In genomic region chr10:32121648-32122047, GRCh38 we compare ENCODE assay signal across 22 cellular contexts.
DNase-seq lines count a peak whose midpoint lies in the region; ATAC-seq, FAIRE-seq and TF ChIP-seq lines count a peak whose summit lies in the region.
"Had no signal": no experiment of that assay in that cellular context is flagged by ENCODE, and none has a peak within 500 bp of the region (broad histone marks: within the 10 kb centered on the region; RNA-seq: fewer than 3 reads in every experiment).

No MANE protein-coding gene starts in this region.

- H3K4ac ChIP-seq in H1 (replicated peaks; ENCODE audit: insufficient read length, low read depth, low read length) (no peak overlapping the region), neuronal stem cell (ENCODE audit: low read length) (no peak overlapping the region)

- H3K4me3 ChIP-seq in HepG2 (replicated peaks in 1 of 3; ENCODE audit: insufficient read depth in 1 of 3, low read depth in 2 of 3, low read length in 3 of 3) (no peak overlapping the region), right lobe of liver (no peak overlapping the region), H1 (ENCODE audit: extremely low read depth in 1 of 4, insufficient read depth in 2 of 4, low read depth in 3 of 4, low read length in 4 of 4) (no peak overlapping the region), neuronal stem cell (ENCODE audit: low read length in 2 of 2) (no peak overlapping the region), testis (no peak overlapping the region), thyroid gland (replicated peaks in 1 of 3) (no peak overlapping the region)
- H3K4me3 ChIP-seq: A549; BLaER1 treated with 17β-estradiol and CSF1 and Interleukin-3, amounts not matched to agents 10 nM and 100 nM; GM23248 had no signal

- BruUV-seq in HepG2 (replicated peaks; lab: Mats Ljungman, UMichigan) = no TSS peak

- H3K14ac ChIP-seq in H1 (ENCODE audit: insufficient read length) = no peak overlapping the region
- no peak overlapping the region for H3K14ac ChIP-seq in neuronal stem cell (ENCODE audit: low read length)

- no peak overlapping the region; the same call in 1 of the 2 replicates for H3K9ac ChIP-seq in HepG2 (ENCODE audit: insufficient read depth, low read depth, low read length)
- no peak overlapping the region for H3K9ac ChIP-seq in H1 (replicated peaks in 1 of 4; ENCODE audit: extremely low read depth in 1 of 4, low read depth in 3 of 4, low read length in 3 of 4)
- H3K9ac ChIP-seq in neuronal stem cell (ENCODE audit: low read depth, low read length, poor library complexity) = no peak overlapping the region
- H3K9ac ChIP-seq: BLaER1 treated with 17β-estradiol and CSF1 and Interleukin-3, amounts not matched to agents 10 nM and 100 nM; GM23248 had no signal

- H3K27ac ChIP-seq in HepG2 (ENCODE audit: extremely low read length, insufficient read depth, low read length) (no peak overlapping the region), right lobe of liver (no peak overlapping the region), H1 (ENCODE audit: low read depth, low read length) (no peak overlapping the region), neuronal stem cell (replicated peaks; ENCODE audit: low read length) (no peak overlapping the region), testis (no peak overlapping the region), thyroid gland (no peak overlapping the region)
- H3K27ac ChIP-seq: A549; BLaER1 treated with 17β-estradiol and CSF1 and Interleukin-3, amounts not matched to agents 10 nM and 100 nM; GM23248 had no signal

- H2BK12ac ChIP-seq in H1 (ENCODE audit: low read depth, low read length) (no peak overlapping the region), neuronal stem cell (ENCODE audit: low read length) (no peak overlapping the region)

- TF ChIP-seq EP300 in HepG2 (IDR thresholded peaks at IDR 0.05; ENCODE audit: low read depth in 2 of 2, low read length in 2 of 2) (no peak), HepG2 (CRISPR knock-in tag; IDR thresholded peaks at IDR 0.05; ENCODE audit: borderline replicate concordance) (no peak), H1 (IDR thresholded peaks at IDR 0.05; ENCODE audit: borderline replicate concordance in 1 of 2, low read depth in 2 of 2, low read length in 2 of 2) (no peak)

- H3K18ac ChIP-seq in H1 (ENCODE audit: extremely low read depth, low read length) (no peak overlapping the region), neuronal stem cell (ENCODE audit: low read length) (peak overlapping the region; percentile 61)

- no peaks in the 10 kb centered on the region for H3K23me2 ChIP-seq in H1 (ENCODE audit: low read depth, low read length)

- no peak overlapping the region for H4K5ac ChIP-seq in H1 (ENCODE audit: insufficient read length, low read depth, low read length)

- no peaks in the 10 kb centered on the region for H3K79me2 ChIP-seq in HepG2 (ENCODE audit: insufficient read depth, low read length)
- no peaks in the 10 kb centered on the region for H3K79me2 ChIP-seq in H1 (ENCODE audit: control insufficient read depth in 1 of 2, insufficient read depth in 2 of 2, low read length in 2 of 2)

- H2BK15ac ChIP-seq in H1 (ENCODE audit: low read length) (no peak overlapping the region), neuronal stem cell (ENCODE audit: low read length) (no peak overlapping the region)

- FAIRE-seq in HepG2 (lab: Jason Lieb, UNC) (no peak), H1 (lab: Jason Lieb, UNC) (no peak)
- FAIRE-seq: A549, GM12891 had no signal

- CTCF ChIA-PET in HepG2 (lab: Yijun Ruan, JAX; ENCODE audit: low intra/inter-chr PET ratio, low total read pairs) (no interaction called here), H1 (lab: Charles Lee; ENCODE audit: partially characterized antibody) (interaction anchor here (0.9 to 1.3 kb wide), 4 partner anchors 34 to 89 kb away, joined by 3 read pairs; no protein-coding TSS in a partner anchor)

- H2BK5ac ChIP-seq in H1 (ENCODE audit: low read depth, low read length) (no peak overlapping the region), neuronal stem cell (ENCODE audit: low read length) (no peak overlapping the region)

- no peak overlapping the region for H3K56ac ChIP-seq in H1 (replicated peaks; ENCODE audit: insufficient read length, low read depth, low read length)

- TF ChIP-seq RAD21 in HepG2 (CRISPR knock-in tag; IDR thresholded peaks at IDR 0.05) = no peak
- TF ChIP-seq RAD21 in H1 (IDR thresholded peaks at IDR 0.05 in 1 of 2, conservative IDR thresholded peaks at IDR 0.05 in 1 of 2; ENCODE audit: low read depth in 2 of 2, low read length in 2 of 2) = no peak

- H2BK120ac ChIP-seq in H1 (replicated peaks; ENCODE audit: low read depth, low read length) (no peak overlapping the region), neuronal stem cell (ENCODE audit: low read depth, low read length) (no peak overlapping the region)

- H3K23ac ChIP-seq in H1 (ENCODE audit: insufficient read length) = no peak overlapping the region
- H3K23ac ChIP-seq in neuronal stem cell (ENCODE audit: low read depth, low read length, poor library complexity) = no peak overlapping the region

- H3K9me3 ChIP-seq in HepG2 (ENCODE audit: low read length) (no peaks in the 10 kb centered on the region), right lobe of liver (no peaks in the 10 kb centered on the region), H1 (ENCODE audit: insufficient read depth in 2 of 2, low read depth in 1 of 2, low read length in 1 of 2) (peaks cover 0 to 4% of the 10 kb centered on the region in 2 experiments; a peak in 1 of 4 replicates), neuronal stem cell (replicated peaks in 1 of 2; ENCODE audit: control insufficient read depth in 2 of 2, insufficient read depth in 1 of 2, low read depth in 1 of 2, low read length in 2 of 2) (peaks cover 0 to 3% of the 10 kb centered on the region in 2 donors), testis (no peaks in the 10 kb centered on the region), thyroid gland (no peaks in the 10 kb centered on the region)
- H3K9me3 ChIP-seq: A549, BE2C had no signal

- in situ Hi-C loops in HepG2 (cut with HindIII; ENCODE audit: extremely low pct_ligation_motif_present, low pct_unique_long_range_greater_than_20kb) = loop anchor here (5.0 kb wide), 1 partner anchor 64 kb away; the partner anchor contains the start of gene KIF5B

- 70% methylated on average over 2 of the region's 4 CpGs for WGBS in HepG2 (ENCODE audit: low lambda C conversion rate)
- no CpG with 5 or more reads among the region's 4 CpGs for WGBS in right lobe of liver (ENCODE audit: insufficient coverage, low coverage, low lambda C conversion rate, missing lambda C conversion rate)
- 94% methylated on average over 4 of the region's 4 CpGs; no CpG with 5 or more reads in 1 of the 2 experiments for WGBS in H1 (ENCODE audit: extremely low coverage in 1 of 2, insufficient coverage in 1 of 2, insufficient read length in 1 of 2, insufficient replicate concordance in 2 of 2, low coverage in 1 of 2, low lambda C conversion rate in 2 of 2, missing lambda C conversion rate in 1 of 2), 2 experiments
- WGBS in neuronal stem cell (ENCODE audit: extremely low coverage in 2 of 2, insufficient read length in 2 of 2, insufficient replicate concordance in 1 of 2), 2 donors = no CpG with 5 or more reads among the region's 4 CpGs
- 95 to 97% methylated on average over 4 of the region's 4 CpGs for WGBS in testis, 2 donors
- 90% methylated on average over 4 of the region's 4 CpGs for WGBS in thyroid gland, 2 donors

- peak overlapping the region; percentile 14; the same call in 1 of the 2 replicates for H4K8ac ChIP-seq in H1 (ENCODE audit: extremely low read depth, insufficient read depth, low read length)
- H4K8ac ChIP-seq in neuronal stem cell (ENCODE audit: low read depth, low read length) = no peak overlapping the region

- H2BK20ac ChIP-seq in H1 (ENCODE audit: low read length) = no peak overlapping the region

- H3K79me1 ChIP-seq in H1 (ENCODE audit: low read depth, low read length) (no peaks in the 10 kb centered on the region), neuronal stem cell (ENCODE audit: low read depth, low read length) (no peaks in the 10 kb centered on the region)

- H4K20me1 ChIP-seq in HepG2 (ENCODE audit: insufficient read depth, low read length) (no peaks in the 10 kb centered on the region), H1 (replicated peaks in 1 of 2; ENCODE audit: control insufficient read depth in 1 of 2, insufficient read depth in 2 of 2, low read length in 2 of 2) (no peaks in the 10 kb centered on the region)
- H4K20me1 ChIP-seq: BLaER1 treated with 17β-estradiol and CSF1 and Interleukin-3, amounts not matched to agents 10 nM and 100 nM had no signal

- peak overlapping the region; percentile 50 for H3K4me2 ChIP-seq in HepG2 (ENCODE audit: low read depth, low read length)
- no peak overlapping the region for H3K4me2 ChIP-seq in H1 (ENCODE audit: insufficient read depth in 1 of 2, low read depth in 2 of 2, low read length in 2 of 2)
- H3K4me2 ChIP-seq in neuronal stem cell (ENCODE audit: insufficient read depth, low read length, poor library complexity, severe bottlenecking) = no peak overlapping the region
- H3K4me2 ChIP-seq: A549; BLaER1 treated with 17β-estradiol and CSF1 and Interleukin-3, amounts not matched to agents 10 nM and 100 nM had no signal

- peaks cover 83% of the 10 kb centered on the region for H3K4me1 ChIP-seq in HepG2 (ENCODE audit: insufficient read depth, low read length)
- H3K4me1 ChIP-seq in right lobe of liver = no peaks in the 10 kb centered on the region
- H3K4me1 ChIP-seq in H1 (replicated peaks in 1 of 4; ENCODE audit: control insufficient read depth in 3 of 4, insufficient read depth in 4 of 4, low read length in 3 of 4) = no peaks in the 10 kb centered on the region
- H3K4me1 ChIP-seq in neuronal stem cell (ENCODE audit: control insufficient read depth in 2 of 2, insufficient read depth in 1 of 2, low read depth in 1 of 2, low read length in 2 of 2) = no peaks in the 10 kb centered on the region
- H3K4me1 ChIP-seq in testis = no peaks in the 10 kb centered on the region
- no peaks in the 10 kb centered on the region for H3K4me1 ChIP-seq in thyroid gland
- H3K4me1 ChIP-seq: A549; BE2C; BLaER1 treated with 17β-estradiol and CSF1 and Interleukin-3, amounts not matched to agents 10 nM and 100 nM had no signal

- H4K91ac ChIP-seq in H1 (replicated peaks; ENCODE audit: insufficient read length, low read length) = no peak overlapping the region
- H4K91ac ChIP-seq in neuronal stem cell (ENCODE audit: low read depth, low read length, poor library complexity) = no peak overlapping the region

- H2AFZ ChIP-seq in HepG2 (ENCODE audit: low read length) (no peak overlapping the region), H1 (ENCODE audit: low read length) (no peak overlapping the region), neuronal stem cell (ENCODE audit: low read length) (no peak overlapping the region)
- H2AFZ ChIP-seq: GM23248 had no signal

- H2AK5ac ChIP-seq in H1 (ENCODE audit: low read depth, low read length) (no peak overlapping the region), neuronal stem cell (ENCODE audit: low read depth, low read length) (peak overlapping the region; percentile 78)

- TF ChIP-seq CTCF in HepG2 (CRISPR knock-in tag; IDR thresholded peaks at IDR 0.05) (no peak), right lobe of liver (IDR thresholded peaks at IDR 0.05) (no peak), H1 (IDR thresholded peaks at IDR 0.05; ENCODE audit: control extremely low read depth in 1 of 3, insufficient read depth in 1 of 3, low read depth in 1 of 3, low read length in 3 of 3) (no peak), testis (IDR thresholded peaks at IDR 0.05) (no peak), thyroid gland (IDR thresholded peaks at IDR 0.05) (no peak)

- H3K27me3 ChIP-seq in HepG2 (ENCODE audit: control insufficient read depth in 1 of 2, insufficient read depth in 2 of 2, low read length in 2 of 2) (no peaks in the 10 kb centered on the region), right lobe of liver (no peaks in the 10 kb centered on the region), H1 (replicated peaks in 1 of 4; ENCODE audit: control insufficient read depth in 3 of 4, extremely low read depth in 1 of 4, insufficient read depth in 3 of 4, low read length in 3 of 4) (no peaks in the 10 kb centered on the region), neuronal stem cell (ENCODE audit: control insufficient read depth in 3 of 3, insufficient read depth in 3 of 3, low read depth in 1 of 3, low read length in 3 of 3) (no peaks in the 10 kb centered on the region), testis (no peaks in the 10 kb centered on the region), thyroid gland (no peaks in the 10 kb centered on the region)
- H3K27me3 ChIP-seq: BE2C; BLaER1 treated with 17β-estradiol and CSF1 and Interleukin-3, amounts not matched to agents 10 nM and 100 nM had no signal

- POLR2A ChIA-PET in HepG2 (lab: Yijun Ruan, JAX) = interaction anchor here (1.3 to 5.4 kb wide), 2 partner anchors 16 to 24 kb away, joined by 3 to 37 read pairs; no protein-coding TSS in a partner anchor
- POLR2A ChIA-PET in H1 (lab: Charles Lee; ENCODE audit: partially characterized antibody) = interaction anchor here (0.6 to 1.9 kb wide), 4 partner anchors 11 to 1048 kb away, joined by 3 to 4 read pairs (median 4); partner anchors contain the start of gene KIF5B

- ATAC-seq in HepG2 (peak; percentile 39), right lobe of liver (no peak)
- ATAC-seq: A549, HCT116 had no signal

- DNase-seq in HepG2 (ENCODE audit: low spot score) (no peak), right lobe of liver (no peak), H1 (ENCODE audit: low read depth in 1 of 2, low spot score in 2 of 2) (no peak), neuronal stem cell (ENCODE audit: low spot score) (no peak), NCI-H2171 (lab: John Stamatoyannopoulos, UW) (no peak), testis (no peak), thyroid gland (no peak)
- DNase-seq: 8988T; ACHN; AML-193; BE2C; Calu3; CD4-positive, alpha-beta T cell; CD8-positive, alpha-beta memory T cell; DMS79 treated with DMSO at 0.1 percent for 48 hours; GF-D8; GM23248; H9 had no signal

- H3K36me3 ChIP-seq in HepG2 (replicated peaks in 1 of 2; ENCODE audit: control insufficient read depth in 1 of 2, insufficient read depth in 2 of 2, low read length in 2 of 2) (no peaks in the 10 kb centered on the region), right lobe of liver (no peaks in the 10 kb centered on the region), H1 (ENCODE audit: control insufficient read depth in 2 of 4, insufficient read depth in 4 of 4, low read length in 3 of 4) (no peaks in the 10 kb centered on the region), neuronal stem cell (replicated peaks in 1 of 2; ENCODE audit: control insufficient read depth in 2 of 2, insufficient read depth in 2 of 2, low read length in 2 of 2) (no peaks in the 10 kb centered on the region), testis (ENCODE audit: low read depth, missing control alignments) (no peaks in the 10 kb centered on the region), thyroid gland (no peaks in the 10 kb centered on the region)
- H3K36me3 ChIP-seq: BE2C; BLaER1 treated with 17β-estradiol and CSF1 and Interleukin-3, amounts not matched to agents 10 nM and 100 nM had no signal

- TF ChIP-seq POLR2A in HepG2 (IDR thresholded peaks at IDR 0.05; ENCODE audit: insufficient read depth in 1 of 2, low read depth in 2 of 2, low read length in 2 of 2) = no peak
- TF ChIP-seq POLR2A in right lobe of liver (IDR thresholded peaks at IDR 0.05) = no peak
- TF ChIP-seq POLR2A in H1 (IDR thresholded peaks at IDR 0.05; ENCODE audit: control extremely low read depth in 1 of 2, low read depth in 2 of 2, low read length in 2 of 2) = no peak
- no peak for TF ChIP-seq POLR2A in testis (IDR thresholded peaks at IDR 0.05)
- TF ChIP-seq POLR2A in thyroid gland (IDR thresholded peaks at IDR 0.05) = no peak

- intact Hi-C loops in HepG2 (cut with micrococcal nuclease; ENCODE audit: unreplicated experiment) = no loop called here
- intact Hi-C loops in right lobe of liver (cut with DNase I) = no loop called here
- intact Hi-C loops in testis (cut with DNase I; ENCODE audit: low total_unique reads) = no loop called here
- intact Hi-C loops in thyroid gland (cut with DNase I) = no loop called here
